In the genomic region with DNA sequence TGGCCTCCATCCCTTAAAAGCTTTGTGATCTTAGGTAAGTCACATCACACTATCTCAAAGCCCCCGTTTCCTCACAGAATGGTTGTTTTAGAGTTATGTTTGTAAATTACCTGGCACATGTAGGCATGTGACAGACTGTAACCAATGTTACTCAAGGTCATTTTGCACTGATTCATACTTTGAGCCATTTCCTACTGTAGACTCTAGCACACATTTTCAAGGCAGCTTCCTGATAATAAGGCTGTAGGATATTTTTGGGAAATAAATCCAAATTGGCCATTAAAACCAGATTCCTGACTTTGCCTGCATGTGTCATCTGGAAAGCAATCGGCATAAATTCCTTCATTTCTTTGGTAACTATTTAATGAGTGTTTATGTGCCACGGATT, we compare ENCODE assay signal across 8 cellular contexts. TPM values are rescaled to one million over a fixed set of nuclear protein-coding genes. Genes with fewer than 3 reads are reported as not detected.
DNase-seq lines count a peak whose midpoint lies in the region; ATAC-seq and TF ChIP-seq lines count a peak whose summit lies in the region.

No MANE protein-coding gene starts in this region.

- DNase-seq in BJ (ENCODE audit: low read depth) (peak; percentile 53), SIG-M5 (lab: John Stamatoyannopoulos, UW) (no peak), NCI-H69 (lab: John Stamatoyannopoulos, UW) (no peak)
- DNase-seq in central memory CD8-positive, alpha-beta T cell (ENCODE audit: low spot score in 2 of 2), result no peak
- DNase-seq in naive thymus-derived CD4-positive, alpha-beta T cell, result no peak
- DNase-seq in stimulated activated CD8-positive, alpha-beta memory T cell treated with anti-CD3 and anti-CD28 coated beads, Interleukin-4, amount 100 ng/mL, for 48 hours, result no peak

- H3K27me3 Mint-ChIP-seq in IgD-negative memory B cell, result no peaks in the 10 kb centered on the region
- no peaks in the 10 kb centered on the region for H3K27me3 Mint-ChIP-seq in central memory CD8-positive, alpha-beta T cell
- no peaks in the 10 kb centered on the region for H3K27me3 Mint-ChIP-seq in naive thymus-derived CD4-positive, alpha-beta T cell

- POLR2A ChIA-PET in BJ (lab: Charles Lee), result interaction anchor here (1.4 kb wide), 1 partner anchor 83 kb away, joined by 4 read pairs; a partner anchor contains a TSS
- POLR2A ChIA-PET in naive thymus-derived CD4-positive, alpha-beta T cell (lab: Charles Lee), result interaction anchor here (0.8 to 7.1 kb wide), 3 partner anchors 8 to 109 kb away, joined by 4 to 47 read pairs (median 4); a partner anchor contains a TSS

- peaks cover 53 to 59% (median 58%) of the 10 kb centered on the region in 3 donors for H3K4me1 Mint-ChIP-seq in IgD-negative memory B cell
- peaks cover 68% of the 10 kb centered on the region for H3K4me1 Mint-ChIP-seq in central memory CD8-positive, alpha-beta T cell
- peaks cover 59 to 78% (median 69%) of the 10 kb centered on the region in 7 donors for H3K4me1 Mint-ChIP-seq in naive thymus-derived CD4-positive, alpha-beta T cell

- H3K27ac ChIP-seq in naive thymus-derived CD4-positive, alpha-beta T cell (ENCODE audit: low read depth, low read length), result peak overlapping the region; percentile 84

- no peaks in the 10 kb centered on the region for H3K9me3 Mint-ChIP-seq in IgD-negative memory B cell
- H3K9me3 Mint-ChIP-seq in central memory CD8-positive, alpha-beta T cell, result no peaks in the 10 kb centered on the region
- H3K9me3 Mint-ChIP-seq in naive thymus-derived CD4-positive, alpha-beta T cell, result peaks cover 0 to 2% (median 0%) of the 10 kb centered on the region in 11 donors

- TF ChIP-seq CTCF in BJ (IDR thresholded peaks at IDR 0.05; ENCODE audit: insufficient read depth, low read depth, low read length), result no peak

- peaks cover 48% of the 10 kb centered on the region in 2 donors for H3K4me1 ChIP-seq in naive thymus-derived CD4-positive, alpha-beta T cell (ENCODE audit: control insufficient read depth in 2 of 2, insufficient read depth in 2 of 2, low read length in 2 of 2)

- intact Hi-C loops in naive thymus-derived CD4-positive, alpha-beta T cell (cut with micrococcal nuclease), result loop anchor here in 1 of 2 donors (5.0 kb wide), 2 partner anchors 451 to 569 kb away; a partner anchor contains a TSS

- peak overlapping the region in 1 of 3 donors; percentile 92 for H3K27ac Mint-ChIP-seq in IgD-negative memory B cell
- H3K27ac Mint-ChIP-seq in central memory CD8-positive, alpha-beta T cell (ENCODE audit: low read depth), result peak overlapping the region; percentile 32
- H3K27ac Mint-ChIP-seq in naive thymus-derived CD4-positive, alpha-beta T cell, result peak overlapping the region in 8 of 9 donors; percentile 26 to 97 (median 84)

- no peaks in the 10 kb centered on the region for H3K9me3 ChIP-seq in naive thymus-derived CD4-positive, alpha-beta T cell (ENCODE audit: control insufficient read depth in 2 of 3, low read length in 3 of 3)

- CTCF ChIA-PET in BJ (lab: Yijun Ruan, JAX), result interaction anchor here (1.0 kb wide), 1 partner anchor 81 kb away, joined by 4 read pairs; no protein-coding TSS in a partner anchor
- CTCF ChIA-PET in naive thymus-derived CD4-positive, alpha-beta T cell (lab: Charles Lee), result interaction anchor here (1.6 kb wide), 1 partner anchor 32 kb away, joined by 4 read pairs; no protein-coding TSS in a partner anchor

- peak overlapping the region; percentile 17 to 96 (median 66) for H3K4me3 Mint-ChIP-seq in IgD-negative memory B cell
- peak overlapping the region; percentile 89 for H3K4me3 Mint-ChIP-seq in central memory CD8-positive, alpha-beta T cell
- peak overlapping the region; percentile 62 to 95 (median 88) for H3K4me3 Mint-ChIP-seq in naive thymus-derived CD4-positive, alpha-beta T cell

- peaks cover 3% of the 10 kb centered on the region for H3K36me3 Mint-ChIP-seq in IgD-negative memory B cell
- peaks cover 27% of the 10 kb centered on the region for H3K36me3 Mint-ChIP-seq in central memory CD8-positive, alpha-beta T cell (ENCODE audit: insufficient read depth)
- peaks cover 0 to 29% (median 8%) of the 10 kb centered on the region in 5 donors for H3K36me3 Mint-ChIP-seq in naive thymus-derived CD4-positive, alpha-beta T cell

- peak overlapping the region; percentile 84 for H3K4me3 ChIP-seq in BJ (ENCODE audit: low read depth, low read length)
- peak overlapping the region; percentile 82 for H3K4me3 ChIP-seq in naive thymus-derived CD4-positive, alpha-beta T cell (ENCODE audit: low read length)

- no peaks in the 10 kb centered on the region for H3K27me3 ChIP-seq in BJ (ENCODE audit: control insufficient read depth, insufficient read depth, low read length)
- H3K27me3 ChIP-seq in naive thymus-derived CD4-positive, alpha-beta T cell (ENCODE audit: control insufficient read depth in 2 of 2, insufficient read depth in 2 of 2, low read length in 2 of 2), result no peaks in the 10 kb centered on the region

- H3K36me3 ChIP-seq in BJ (ENCODE audit: control insufficient read depth, insufficient read depth, low read length), result peaks cover 2% of the 10 kb centered on the region; the same call in 1 of the 2 replicates
- peaks cover 0 to 3% (median 0%) of the 10 kb centered on the region in 3 experiments for H3K36me3 ChIP-seq in naive thymus-derived CD4-positive, alpha-beta T cell (ENCODE audit: control insufficient read depth in 2 of 3, insufficient read depth in 3 of 3, low read length in 3 of 3)

- ATAC-seq in central memory CD8-positive, alpha-beta T cell (replicated peaks; ENCODE audit: extremely low read depth, poor library complexity, severe bottlenecking), result no peak
- ATAC-seq in naive thymus-derived CD4-positive, alpha-beta T cell, result no peak
- no peak for ATAC-seq in HG02763 (IDR thresholded peaks at IDR 0.05; ENCODE audit: unreplicated experiment)

RNA-seq across cellular contexts. Expression of a gene that starts 2.2 kb away (rescaled TPM):
- polyA plus RNA-seq in BJ (2011; rRNA removed) (41.0 and 50.3 TPM in 2 replicates), IgD-negative memory B cell (18.1 TPM)
- polyA minus RNA-seq in BJ (2011; rRNA and poly(A)+ RNA removed), result 46.6 and 63.9 TPM in 2 replicates
- 10 to 100 TPM; 45.8 to 77.3 (median 59.3) TPM for total RNA-seq in naive thymus-derived CD4-positive, alpha-beta T cell
- 10 to 100 TPM; 14.5 to 21.0 TPM for polyA plus RNA-seq in naive thymus-derived CD4-positive, alpha-beta T cell
